Comparison of ENCODE assay signal across 13 cellular contexts in genomic region chr1:220301630-220302029, GRCh38.
"Had no signal": no experiment of that assay in that cellular context is flagged by ENCODE, and none has a peak within 500 bp of the region (broad histone marks: within the 10 kb centered on the region; RNA-seq: fewer than 3 reads in every experiment).

No MANE protein-coding gene starts in this region.

- DNase-seq: activated CD4-positive, alpha-beta memory T cell treated with anti-CD3 and anti-CD28 coated beads, Interleukin-2, amount 10 ng/mL, durations not matched to agents 7 days and 5 days; activated CD8-positive, alpha-beta memory T cell treated with anti-CD3 and anti-CD28 coated beads, Interleukin-2, amount 50 U/mL, for 48 hours; activated naive CD4-positive, alpha-beta T cell; aorta; heart left ventricle; mammary epithelial cell; occipital lobe; stimulated activated CD4-positive, alpha-beta T cell treated with anti-CD3 and anti-CD28 coated beads, Interleukin-4, amount 100 ng/mL, for 24 hours; T1000; testis had no signal

- H3K9me3 ChIP-seq: testis had no signal

- H3K27me3 ChIP-seq: heart left ventricle, testis had no signal

- H3K36me3 ChIP-seq: heart left ventricle had no signal

- ATAC-seq: esophagus mucosa; left lobe of liver; natural killer cell treated with Interleukin-12 subunit alpha and Interleukin-12 subunit beta and Interleukin-15 and Interleukin-18, amount 100 ng/mL, for 72 hours had no signal

- H3K4me3 ChIP-seq: testis had no signal
